Comparison of ENCODE assay signal across 8 cellular contexts in genomic region chr1:150613061-150613920, GRCh38. TPM values are rescaled to one million over a fixed set of nuclear protein-coding genes. Genes with fewer than 3 reads are reported as not detected.
DNase-seq lines count a peak whose midpoint lies in the region; TF ChIP-seq lines count a peak whose summit lies in the region.

No MANE protein-coding gene starts in this region.

- H3K9me3 ChIP-seq in subcutaneous abdominal adipose tissue (ENCODE audit: control insufficient read depth in 5 of 5, low read length in 5 of 5), result no peaks in the 10 kb centered on the region

- no peak overlapping the region for H3K4me3 ChIP-seq in LNCaP clone FGC (ENCODE audit: low read depth, low read length)
- peak overlapping the region in 3 of 5 donors; percentile 18 to 40 (median 35) for H3K4me3 ChIP-seq in subcutaneous abdominal adipose tissue (ENCODE audit: low read depth in 1 of 5, low read length in 5 of 5)

- peak overlapping the region; percentile 98 for H3K27ac Mint-ChIP-seq in T-helper 1 cell treated with Interleukin-12 subunit alpha and Interleukin-12 subunit beta and Interleukin-4 antibody, amounts not matched to agents 30 μg/mL and 1 μg/mL, for 36 hours

- H3K27ac ChIP-seq in subcutaneous abdominal adipose tissue (ENCODE audit: low read depth, low read length), result peak overlapping the region; percentile 90

- H3K36me3 ChIP-seq in subcutaneous abdominal adipose tissue (ENCODE audit: control insufficient read depth in 5 of 5, insufficient read depth in 5 of 5, low read length in 5 of 5), result peaks cover 0 to 12% (median 3%) of the 10 kb centered on the region in 5 donors

- no peak for TF ChIP-seq CTCF in GM13977 (IDR thresholded peaks at IDR 0.05; ENCODE audit: extremely low read depth, insufficient read depth, missing control alignments)
- no peak for TF ChIP-seq CTCF in LNCaP clone FGC (IDR thresholded peaks at IDR 0.05; ENCODE audit: control insufficient read depth, extremely low read depth, insufficient read depth)

- H3K27me3 Mint-ChIP-seq in T-helper 1 cell treated with Interleukin-12 subunit alpha and Interleukin-12 subunit beta and Interleukin-4 antibody, amounts not matched to agents 30 μg/mL and 1 μg/mL, for 36 hours (ENCODE audit: low read depth), result no peaks in the 10 kb centered on the region

- peaks cover 23% of the 10 kb centered on the region for H3K36me3 Mint-ChIP-seq in T-helper 1 cell treated with Interleukin-12 subunit alpha and Interleukin-12 subunit beta and Interleukin-4 antibody, amounts not matched to agents 30 μg/mL and 1 μg/mL, for 36 hours (ENCODE audit: low read depth)

- H3K4me1 Mint-ChIP-seq in T-helper 1 cell treated with Interleukin-12 subunit alpha and Interleukin-12 subunit beta and Interleukin-4 antibody, amounts not matched to agents 30 μg/mL and 1 μg/mL, for 36 hours (ENCODE audit: low read depth), result peaks cover 52% of the 10 kb centered on the region

- peak overlapping the region; percentile 48 for H3K4me3 Mint-ChIP-seq in T-helper 1 cell treated with Interleukin-12 subunit alpha and Interleukin-12 subunit beta and Interleukin-4 antibody, amounts not matched to agents 30 μg/mL and 1 μg/mL, for 36 hours

- no peaks in the 10 kb centered on the region for H3K9me3 Mint-ChIP-seq in T-helper 1 cell treated with Interleukin-12 subunit alpha and Interleukin-12 subunit beta and Interleukin-4 antibody, amounts not matched to agents 30 μg/mL and 1 μg/mL, for 36 hours

- peak overlapping the region in 4 of 5 donors; percentile 51 to 63 (median 55) for H3K9ac ChIP-seq in subcutaneous abdominal adipose tissue (ENCODE audit: low read length in 5 of 5)

- H3K27me3 ChIP-seq in subcutaneous abdominal adipose tissue (ENCODE audit: control insufficient read depth in 5 of 5, insufficient read depth in 4 of 5, low read length in 5 of 5), result no peaks in the 10 kb centered on the region

- DNase-seq in 8988T, result peak; percentile 15
- peak; percentile 54 for DNase-seq in GM13977 (ENCODE audit: low spot score)
- peak; percentile 76 for DNase-seq in LNCaP clone FGC (ENCODE audit: low read depth)
- peak; percentile 44 for DNase-seq in central memory CD4-positive, alpha-beta T cell
- DNase-seq in medulla oblongata (ENCODE audit: extremely low spot score), result peak; percentile 71
- DNase-seq in G401 (ENCODE audit: low spot score), result no peak

- H3K4me1 ChIP-seq in subcutaneous abdominal adipose tissue (ENCODE audit: control insufficient read depth in 5 of 5, insufficient read depth in 5 of 5, low read length in 5 of 5), result peaks cover 6 to 47% (median 34%) of the 10 kb centered on the region in 5 donors

- in situ Hi-C loops in GM13977 (cut with MboI; ENCODE audit: low pct_unique_long_range_greater_than_20kb, low sequenced_read_pairs, unreplicated experiment), result loop anchor here (10.0 kb wide), 1 partner anchor 48 kb away; no protein-coding TSS in a partner anchor
- in situ Hi-C loops in G401 (cut with HindIII; ENCODE audit: low sequenced_read_pairs), result no loop called here

RNA-seq across cellular contexts. Expression of gene ENSA, which starts 16.1 kb away (rescaled TPM):
- total RNA-seq in G401 (2014; rRNA removed; shearing (Covaris generic)), result 219 and 372 TPM in 2 replicates

RNA-seq across cellular contexts. Expression of gene MCL1, which starts 33.9 kb away (rescaled TPM):
- 112 and 129 TPM in 2 replicates for total RNA-seq in G401 (2014; rRNA removed; shearing (Covaris generic))
